Comparison of ENCODE assay signal across 23 cellular contexts in genomic region chr13:69820180-69820579, GRCh38.
"Had no signal": no experiment of that assay in that cellular context is flagged by ENCODE, and none has a peak within 500 bp of the region (broad histone marks: within the 10 kb centered on the region; RNA-seq: fewer than 3 reads in every experiment).

No MANE protein-coding gene starts in this region.

- H3K9me3 ChIP-seq: esophagus muscularis mucosa, gastroesophageal sphincter, mucosa of descending colon, pancreas, right lobe of liver, vagina had no signal

- H3K4me3 ChIP-seq: dorsolateral prefrontal cortex, esophagus muscularis mucosa, gastroesophageal sphincter, heart left ventricle, hepatocyte, lung, mucosa of descending colon, pancreas, right lobe of liver, suprapubic skin, vagina had no signal

- H3K36me3 ChIP-seq: esophagus muscularis mucosa, gastroesophageal sphincter, heart left ventricle, neutrophil, pancreas, right lobe of liver, suprapubic skin, vagina had no signal

- H3K27ac ChIP-seq: dorsolateral prefrontal cortex, esophagus muscularis mucosa, foreskin keratinocyte, gastroesophageal sphincter, heart left ventricle, hepatocyte, neutrophil, pancreas, right lobe of liver, suprapubic skin, vagina had no signal

- H2AFZ ChIP-seq: hepatocyte had no signal

- ATAC-seq: foreskin keratinocyte; gastroesophageal sphincter; heart left ventricle; left lobe of liver; natural killer cell treated with Interleukin-12 subunit alpha and Interleukin-12 subunit beta and Interleukin-15 and Interleukin-18, amount 100 ng/mL, for 72 hours; pancreas; right lobe of liver; stimulated activated naive CD8-positive, alpha-beta T cell treated with anti-CD3 and anti-CD28 coated beads, Interleukin-15, amount 100 ng/mL, for 72 hours had no signal

- H3K79me2 ChIP-seq: hepatocyte had no signal

- H3K4me2 ChIP-seq: hepatocyte had no signal

- H3K4me1 ChIP-seq: esophagus muscularis mucosa, foreskin keratinocyte, gastroesophageal sphincter, heart left ventricle, pancreas, right lobe of liver, suprapubic skin, vagina had no signal

- DNase-seq: dorsolateral prefrontal cortex; effector CD4-positive, alpha-beta T cell; foreskin keratinocyte; heart left ventricle; kidney; mucosa of descending colon; naive B cell; pancreas; right lobe of liver; small intestine; stimulated activated CD4-positive, alpha-beta T cell treated with anti-CD3 and anti-CD28 coated beads, Interleukin-15, amount 100 ng/mL, for 24 hours; stimulated activated CD4-positive, alpha-beta T cell treated with anti-CD3 and anti-CD28 coated beads, Interleukin-2, amount 100 ng/mL, for 48 hours; stimulated activated naive CD4-positive, alpha-beta T cell; stimulated activated naive CD8-positive, alpha-beta T cell treated with anti-CD3 and anti-CD28 coated beads, Interleukin-15, amount 100 ng/mL, for 72 hours had no signal

- H3K27me3 ChIP-seq: esophagus muscularis mucosa, foreskin keratinocyte, gastroesophageal sphincter, heart left ventricle, hepatocyte, neutrophil, pancreas, right lobe of liver, suprapubic skin, vagina had no signal
